ENCODE assay signal across 10 cellular contexts in genomic region chr2:211157211-211157610, GRCh38.
DNase-seq lines count a peak whose midpoint lies in the region; ATAC-seq, FAIRE-seq and TF ChIP-seq lines count a peak whose summit lies in the region.
"Had no signal": no experiment of that assay in that cellular context is flagged by ENCODE, and none has a peak within 500 bp of the region (broad histone marks: within the 10 kb centered on the region; RNA-seq: fewer than 3 reads in every experiment).

No MANE protein-coding gene starts in this region.

- no peaks in the 10 kb centered on the region for H4K20me1 ChIP-seq in mammary epithelial cell (ENCODE audit: insufficient read depth, low read length)
- H4K20me1 ChIP-seq: BLaER1 had no signal

- no peaks in the 10 kb centered on the region for H3K4me1 ChIP-seq in mammary epithelial cell (ENCODE audit: insufficient read depth, low read length)
- H3K4me1 ChIP-seq: BLaER1 had no signal

- H3K4me3 ChIP-seq in cardiac fibroblast (replicated peaks in 1 of 2; ENCODE audit: low read depth in 2 of 2, low read length in 2 of 2) (no peak overlapping the region), fibroblast of the aortic adventitia (ENCODE audit: low read depth, low read length) (no peak overlapping the region), mammary epithelial cell (replicated peaks in 1 of 3; ENCODE audit: insufficient read depth in 1 of 3, low read depth in 2 of 3, low read length in 3 of 3) (no peak overlapping the region)
- H3K4me3 ChIP-seq: BLaER1 had no signal

- no peak overlapping the region for H3K27ac ChIP-seq in mammary epithelial cell (ENCODE audit: insufficient read depth, low read depth, low read length)
- H3K27ac ChIP-seq: BLaER1 had no signal

- H3K79me2 ChIP-seq in mammary epithelial cell (ENCODE audit: insufficient read depth, low read length): no peaks in the 10 kb centered on the region

- dilution Hi-C loops in mammary epithelial cell (cut with HindIII; ENCODE audit: low sequenced_read_pairs): no loop called here

- no peak overlapping the region for H3K4me2 ChIP-seq in mammary epithelial cell (ENCODE audit: insufficient read depth, low read depth, low read length)
- H3K4me2 ChIP-seq: BLaER1 had no signal

- DNase-seq in RCC 7860 (ENCODE audit: low spot score) (no peak), cardiac fibroblast (ENCODE audit: low read depth in 2 of 2) (peak; percentile 21 to 45), fibroblast of the aortic adventitia (ENCODE audit: low read depth) (peak; percentile 65), mammary epithelial cell (no peak), KG1 (lab: John Stamatoyannopoulos, UW) (no peak), DMS79 treated with DMSO at 0.1 percent for 48 hours (lab: John Stamatoyannopoulos, UW) (no peak)
- DNase-seq in activated CD8-positive, alpha-beta T cell treated with anti-CD3 and anti-CD28 coated beads for 36 hours: no peak
- DNase-seq: DMS79 had no signal

- H3K27me3 ChIP-seq in mammary epithelial cell (ENCODE audit: insufficient read depth, low read length): no peaks in the 10 kb centered on the region
- H3K27me3 ChIP-seq: BLaER1 had no signal

- no peaks in the 10 kb centered on the region for H3K4me1 Mint-ChIP-seq in activated CD8-positive, alpha-beta T cell treated with anti-CD3 and anti-CD28 coated beads for 36 hours (ENCODE audit: low read depth)

- no peak for ATAC-seq in activated CD8-positive, alpha-beta T cell treated with anti-CD3 and anti-CD28 coated beads for 36 hours

- POLR2A ChIA-PET in activated CD8-positive, alpha-beta T cell treated with anti-CD3 and anti-CD28 coated beads for 36 hours (lab: Charles Lee): no interaction called here

- no peaks in the 10 kb centered on the region for H3K9me3 ChIP-seq in mammary epithelial cell (replicated peaks; ENCODE audit: insufficient read depth, low read length)
- H3K9me3 ChIP-seq: BLaER1 had no signal

- CTCF ChIA-PET in activated CD8-positive, alpha-beta T cell treated with anti-CD3 and anti-CD28 coated beads for 36 hours (lab: Charles Lee): interaction anchor here (0.7 to 1.0 kb wide), 6 partner anchors 9 to 120 kb away, joined by 3 to 9 read pairs (median 4); no protein-coding TSS in a partner anchor
- CTCF ChIA-PET in mammary epithelial cell (lab: Charles Lee; ENCODE audit: low non-redundant PET): interaction anchor here (0.7 kb wide), 1 partner anchor 13 kb away, joined by 4 read pairs; no protein-coding TSS in a partner anchor

- BruUV-seq in mammary epithelial cell (replicated peaks; lab: Mats Ljungman, UMichigan): no TSS peak

- no peaks in the 10 kb centered on the region for H3K36me3 ChIP-seq in mammary epithelial cell (ENCODE audit: insufficient read depth, low read length)
- H3K36me3 ChIP-seq: BLaER1 had no signal

- H3K4me3 Mint-ChIP-seq in activated CD8-positive, alpha-beta T cell treated with anti-CD3 and anti-CD28 coated beads for 36 hours: no peak overlapping the region
- H3K4me3 Mint-ChIP-seq: CD4-positive, alpha-beta T cell had no signal

- TF ChIP-seq CTCF in cardiac fibroblast (IDR thresholded peaks at IDR 0.05; ENCODE audit: low read depth, low read length): no peak
- no peak for TF ChIP-seq CTCF in fibroblast of the aortic adventitia (IDR thresholded peaks at IDR 0.05; ENCODE audit: insufficient read depth, low read length)
- no peak for TF ChIP-seq CTCF in activated CD8-positive, alpha-beta T cell treated with anti-CD3 and anti-CD28 coated beads for 36 hours (IDR thresholded peaks at IDR 0.05)
- no peak for TF ChIP-seq CTCF in mammary epithelial cell (conservative IDR thresholded peaks at IDR 0.05 in 1 of 2, IDR thresholded peaks at IDR 0.05 in 1 of 2; ENCODE audit: extremely low read depth in 1 of 2, insufficient read depth in 1 of 2, low read depth in 1 of 2, low read length in 2 of 2)

- intact Hi-C loops in activated CD8-positive, alpha-beta T cell treated with anti-CD3 and anti-CD28 coated beads for 36 hours (cut with micrococcal nuclease): loop anchor here (5.0 kb wide), 1 partner anchor 580 kb away; no protein-coding TSS in a partner anchor
- intact Hi-C loops in mammary epithelial cell (cut with micrococcal nuclease): no loop called here

- no peak overlapping the region for H2AFZ ChIP-seq in mammary epithelial cell (ENCODE audit: low read depth, low read length)

- in situ Hi-C loops in mammary epithelial cell (cut with MboI; ENCODE audit: low sequenced_read_pairs in 2 of 2): loop anchor here in 1 of 2 donors (5.0 kb wide), 1 partner anchor 70 kb away; no protein-coding TSS in a partner anchor

- no peaks in the 10 kb centered on the region for H3K36me3 Mint-ChIP-seq in activated CD8-positive, alpha-beta T cell treated with anti-CD3 and anti-CD28 coated beads for 36 hours (ENCODE audit: low read depth)

- no peak overlapping the region for H3K27ac Mint-ChIP-seq in activated CD8-positive, alpha-beta T cell treated with anti-CD3 and anti-CD28 coated beads for 36 hours
- H3K27ac Mint-ChIP-seq: CD4-positive, alpha-beta T cell had no signal

- no peaks in the 10 kb centered on the region for H3K27me3 Mint-ChIP-seq in activated CD8-positive, alpha-beta T cell treated with anti-CD3 and anti-CD28 coated beads for 36 hours
- H3K27me3 Mint-ChIP-seq: CD4-positive, alpha-beta T cell had no signal

- FAIRE-seq in RCC 7860 (lab: Jason Lieb, UNC): peak; percentile 7

- no peaks in the 10 kb centered on the region for H3K9me3 Mint-ChIP-seq in activated CD8-positive, alpha-beta T cell treated with anti-CD3 and anti-CD28 coated beads for 36 hours
- H3K9me3 Mint-ChIP-seq: CD4-positive, alpha-beta T cell had no signal

- H3K9ac ChIP-seq in mammary epithelial cell (ENCODE audit: insufficient read depth, low read length): no peak overlapping the region
- H3K9ac ChIP-seq: BLaER1 had no signal

Comparison
In these comparisons a context has a peak if more than half of its experiments do, and no peak if none do; other contexts are left out.
1. DNase-seq: peak in cardiac fibroblast (2 of 2) and fibroblast of the aortic adventitia (single experiment); none in RCC 7860 (single experiment), activated CD8-positive, alpha-beta T cell treated with anti-CD3 and anti-CD28 coated beads for 36 hours (single experiment), mammary epithelial cell (single experiment), KG1 (single experiment) and DMS79 treated with DMSO at 0.1 percent for 48 hours (single experiment).